In the genomic region with DNA sequence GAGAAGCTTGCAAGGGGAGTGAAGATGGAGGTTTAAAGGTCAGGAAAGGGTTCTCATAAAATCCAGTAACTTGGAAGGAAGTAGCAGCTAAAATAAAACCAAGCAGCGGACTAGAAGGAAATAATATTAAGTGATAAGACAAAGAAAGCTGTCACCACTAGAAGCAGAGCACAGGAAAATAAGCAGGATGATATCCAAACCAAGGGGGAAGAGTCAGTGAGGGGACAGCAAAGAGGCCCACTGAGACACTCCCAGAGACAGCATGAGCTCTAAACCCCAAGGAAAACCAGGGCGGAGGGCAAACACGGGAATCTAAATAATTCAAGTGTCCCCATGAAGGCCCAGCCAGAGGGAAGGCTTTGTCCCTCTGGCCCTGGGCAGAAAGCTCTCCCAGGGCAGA, we compare ENCODE assay signal across 15 cellular contexts. TPM values are rescaled to one million over a fixed set of nuclear protein-coding genes. Genes with fewer than 3 reads are reported as not detected.
DNase-seq lines count a peak whose midpoint lies in the region; ATAC-seq and TF ChIP-seq lines count a peak whose summit lies in the region.
"Had no signal": no experiment of that assay in that cellular context is flagged by ENCODE, and none has a peak within 500 bp of the region (broad histone marks: within the 10 kb centered on the region; RNA-seq: fewer than 3 reads in every experiment).

No MANE protein-coding gene starts in this region.

- peak; percentile 24 to 54 for ATAC-seq in right cardiac atrium

- H3K4me1 ChIP-seq in right cardiac atrium (ENCODE audit: control insufficient read depth, insufficient read depth, low read length) (peaks cover 4% of the 10 kb centered on the region), vagina (peaks cover 6% of the 10 kb centered on the region), spleen (peaks cover 0 to 33% (median 8%) of the 10 kb centered on the region in 6 donors)
- H3K4me1 ChIP-seq: Caco-2 had no signal

- H3K36me3 ChIP-seq in vagina: no peaks in the 10 kb centered on the region
- H3K36me3 ChIP-seq in spleen: no peaks in the 10 kb centered on the region

- H3K27ac ChIP-seq in C4-2B (peak overlapping the region; percentile 22), caudate nucleus (ENCODE audit: low read depth, low read length) (peak overlapping the region; percentile 21), right cardiac atrium (ENCODE audit: low read length) (peak overlapping the region; percentile 48), vagina (no peak overlapping the region), spleen (peak overlapping the region in 3 of 8 donors; percentile 10 to 48 (median 20))

- no peak for TF ChIP-seq POLR2A in vagina (IDR thresholded peaks at IDR 0.05)
- TF ChIP-seq POLR2A in spleen (IDR thresholded peaks at IDR 0.05): no peak
- TF ChIP-seq POLR2A in lower leg skin (IDR thresholded peaks at IDR 0.05): no peak

- H3K27me3 ChIP-seq in right cardiac atrium (ENCODE audit: control insufficient read depth, insufficient read depth): no peaks in the 10 kb centered on the region
- H3K27me3 ChIP-seq in vagina: no peaks in the 10 kb centered on the region
- no peaks in the 10 kb centered on the region for H3K27me3 ChIP-seq in spleen (replicated peaks in 1 of 7)

- TF ChIP-seq CTCF in C4-2B (conservative IDR thresholded peaks at IDR 0.05): no peak
- TF ChIP-seq CTCF in vagina (IDR thresholded peaks at IDR 0.05): no peak
- no peak for TF ChIP-seq CTCF in spleen (IDR thresholded peaks at IDR 0.05 in 8 of 11, conservative IDR thresholded peaks at IDR 0.05 in 3 of 11)
- TF ChIP-seq CTCF in lower leg skin (IDR thresholded peaks at IDR 0.05): no peak

- intact Hi-C loops in right cardiac atrium (cut with DNase I) (no loop called here), vagina (cut with DNase I) (no loop called here), spleen (cut with DNase I; ENCODE audit: low total_unique reads) (no loop called here), lower leg skin (cut with DNase I; ENCODE audit: low total_unique reads) (no loop called here)

- DNase-seq in caudate nucleus (lab: John Stamatoyannopoulos, UW) (no peak), right cardiac atrium (no peak), retina (peak; percentile 42), vagina (ENCODE audit: extremely low spot score in 2 of 2) (no peak), spleen (no peak), lower leg skin (ENCODE audit: low spot score in 2 of 2) (no peak)
- DNase-seq: Caco-2; CD4-positive, CD25-positive, alpha-beta regulatory T cell; EL; KG1; NCI-H1048; NCI-H2227 treated with DMSO at 0.1 percent for 48 hours; NCI-H524; SHP77 treated with DMSO at 0.1 percent for 48 hours had no signal

- no peak overlapping the region for H3K4me3 ChIP-seq in right cardiac atrium (ENCODE audit: low read length)
- H3K4me3 ChIP-seq in vagina: no peak overlapping the region
- H3K4me3 ChIP-seq in spleen: no peak overlapping the region
- H3K4me3 ChIP-seq in lower leg skin (ENCODE audit: low read depth, poor library complexity, severe bottlenecking): no peak overlapping the region

- no peaks in the 10 kb centered on the region for H3K9me3 ChIP-seq in right cardiac atrium (ENCODE audit: control insufficient read depth, low read length)
- H3K9me3 ChIP-seq in vagina: no peaks in the 10 kb centered on the region
- no peaks in the 10 kb centered on the region for H3K9me3 ChIP-seq in spleen
- H3K9me3 ChIP-seq: Caco-2 had no signal

- 26% methylated on average over 3 of the region's 3 CpGs for WGBS in right cardiac atrium
- WGBS in spleen, 5 donors: 52 to 59% (median 56%) methylated on average over 3 of the region's 3 CpGs
- 55 to 84% methylated on average over 3 of the region's 3 CpGs for whole genome bisulfite sequencing in lower leg skin, 2 donors

RNA-seq across cellular contexts. Expression of a gene that starts 13.9 kb away (rescaled TPM):
- total RNA-seq in right cardiac atrium: 1 to 10 TPM; 3.6 to 8.5 (median 5.0) TPM
- polyA plus RNA-seq in right cardiac atrium: 3.8 TPM
- 15.0 TPM for total RNA-seq in vagina
- 10 to 100 TPM in 5 of 7 donors, 1 to 10 TPM in 2; 7.5 to 28.2 (median 10.6) TPM for total RNA-seq in spleen
- polyA plus RNA-seq in spleen: 1 to 10 TPM; 1.1 to 2.5 (median 2.2) TPM
- 1 to 10 TPM in 2 of 4 donors, under 1 TPM in 2; 0.54 to 4.4 (median 0.98) TPM for total RNA-seq in lower leg skin
- total RNA-seq: CD4-positive, CD25-positive, alpha-beta regulatory T cell had no signal
- polyA plus RNA-seq: CD4-positive, CD25-positive, alpha-beta regulatory T cell had no signal
